In genomic region chr6:158206740-158207451, GRCh38 we compare ENCODE assay signal across 1 cellular context.
TF ChIP-seq lines count a peak whose summit lies in the region.

No MANE protein-coding gene starts in this region.

TF ChIP-seq in IMR-90, 13 proteins besides CTCF, POLR2A, EP300 and RAD21 (continued from another document):
- TF ChIP-seq ELK1 (IDR thresholded peaks at IDR 0.05; ENCODE audit: borderline replicate concordance, low read depth, low read length) (no peak), RCOR1 (IDR thresholded peaks at IDR 0.05; ENCODE audit: insufficient replicate concordance, low read length) (no peak)
